In the genomic region with DNA sequence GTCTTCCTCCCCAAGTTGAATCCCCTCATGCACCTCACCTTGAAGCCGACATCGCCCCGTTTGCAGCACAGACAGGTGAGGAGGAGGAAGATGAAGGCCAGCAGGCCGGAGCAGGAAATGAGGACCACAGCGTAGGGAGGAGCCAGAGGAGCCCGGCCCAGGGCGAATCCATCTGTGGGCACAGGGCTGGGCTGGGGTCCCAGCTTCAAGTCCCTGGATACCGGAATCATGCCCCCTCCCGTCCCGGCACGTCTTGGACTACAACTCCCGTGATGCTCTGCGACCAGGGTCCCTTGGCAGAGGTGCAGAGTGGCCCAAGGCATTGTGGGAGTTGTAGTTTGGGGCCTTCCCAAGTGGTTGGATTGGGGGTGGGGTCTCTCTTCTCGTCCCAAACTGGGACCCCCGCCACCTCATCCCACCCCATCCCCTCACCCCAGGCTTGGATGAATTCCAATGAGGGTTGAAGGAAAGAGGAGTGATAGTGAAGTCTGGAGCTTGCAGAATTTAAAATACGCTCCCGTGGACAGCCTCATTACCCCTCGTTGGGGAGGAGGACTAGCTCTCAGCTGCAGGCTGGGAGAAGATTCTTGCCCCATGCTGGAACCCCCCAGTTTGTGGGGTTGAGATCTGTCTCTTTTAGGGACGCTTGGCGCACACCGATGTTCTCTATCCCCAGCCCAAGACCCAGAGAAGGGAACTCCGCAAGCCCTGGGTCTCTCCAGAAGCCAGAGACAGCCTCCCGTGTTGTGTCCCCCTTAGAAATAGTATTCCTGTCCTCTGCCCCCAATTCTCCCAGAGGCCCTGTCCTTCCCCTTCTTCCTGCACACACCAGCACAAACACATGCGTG, we compare ENCODE assay signal across 8 cellular contexts. TPM values are rescaled to one million over a fixed set of nuclear protein-coding genes. Genes with fewer than 3 reads are reported as not detected.
DNase-seq lines count a peak whose midpoint lies in the region; ATAC-seq and TF ChIP-seq lines count a peak whose summit lies in the region.

No MANE protein-coding gene starts in this region.

- TF ChIP-seq CTCF in mesothelial cell of epicardium (IDR thresholded peaks at IDR 0.05; ENCODE audit: unreplicated experiment): no peak

- peaks cover 2% of the 10 kb centered on the region for H3K36me3 ChIP-seq in endocrine pancreas (ENCODE audit: control insufficient read depth, insufficient read depth, low read length)

- H3K36me3 Mint-ChIP-seq in mesothelial cell of epicardium: peaks cover 4% of the 10 kb centered on the region

- peaks cover 3% of the 10 kb centered on the region for H3K27me3 Mint-ChIP-seq in mesothelial cell of epicardium (ENCODE audit: low read depth)

- peak; percentile 36 for DNase-seq in DMS153 treated with DMSO at 0.1 percent for 48 hours (lab: John Stamatoyannopoulos, UW; ENCODE audit: unreplicated experiment)
- DNase-seq in DMS153 (lab: John Stamatoyannopoulos, UW): no peak
- peak; percentile 38 for DNase-seq in NCI-H460 (ENCODE audit: extremely low read depth, low read depth)
- DNase-seq in activated CD8-positive, alpha-beta memory T cell treated with anti-CD3 and anti-CD28 coated beads, Interleukin-2, amount 50 U/mL, for 24 hours (ENCODE audit: extremely low read depth): peak; percentile 58
- peak in 1 of 2 experiments; percentile 76 for DNase-seq in mesothelial cell of epicardium (ENCODE audit: low spot score in 2 of 2, unreplicated experiment in 2 of 2)
- DNase-seq in stimulated activated CD8-positive, alpha-beta memory T cell treated with anti-CD3 and anti-CD28 coated beads, Interleukin-4, amount 100 ng/mL, for 1 hour (ENCODE audit: low read depth in 2 of 2, low spot score in 1 of 2): peak; percentile 46 to 53

- no peaks in the 10 kb centered on the region for H3K4me1 ChIP-seq in endocrine pancreas (ENCODE audit: control insufficient read depth, insufficient read depth, low read length)

- H3K27ac Mint-ChIP-seq in mesothelial cell of epicardium: peak overlapping the region; percentile 56

- H3K9me3 Mint-ChIP-seq in mesothelial cell of epicardium: no peaks in the 10 kb centered on the region

- H3K27me3 ChIP-seq in endocrine pancreas (ENCODE audit: control insufficient read depth, insufficient read depth, low read length): no peaks in the 10 kb centered on the region

- peak overlapping the region; percentile 32 for H3K4me3 ChIP-seq in endocrine pancreas (ENCODE audit: control insufficient read depth, insufficient read depth, low read length)

- H3K4me3 Mint-ChIP-seq in mesothelial cell of epicardium: peak overlapping the region; percentile 80

- no peak for ATAC-seq in GM18502 (IDR thresholded peaks at IDR 0.05; ENCODE audit: poor library complexity, unreplicated experiment)

- no peaks in the 10 kb centered on the region for H3K9me3 ChIP-seq in endocrine pancreas (ENCODE audit: control insufficient read depth, low read length)

- H3K9ac ChIP-seq in endocrine pancreas (ENCODE audit: control insufficient read depth, insufficient read depth, low read length): peak overlapping the region; percentile 40

- peaks cover 16% of the 10 kb centered on the region for H3K4me1 Mint-ChIP-seq in mesothelial cell of epicardium

RNA-seq across cellular contexts. Expression of a gene that starts 1.0 kb away (rescaled TPM):
- 0.05 TPM in 1 of 2 replicates, not detected in the other for total RNA-seq in NCI-H460 (2014; rRNA removed; shearing (Covaris generic))
- not detected in 2 replicates for polyA plus RNA-seq in NCI-H460 (2014; cell fraction: nucleus; rRNA removed)
- 19.4 to 21.3 TPM (median 20.4 TPM) in 3 replicates for total RNA-seq in mesothelial cell of epicardium

RNA-seq across cellular contexts. Expression of a gene that starts 41.3 kb away (rescaled TPM):
- 0.12 TPM in 1 of 2 replicates, not detected in the other for total RNA-seq in NCI-H460 (2014; rRNA removed; shearing (Covaris generic))
- not detected in 2 replicates for polyA plus RNA-seq in NCI-H460 (2014; cell fraction: nucleus; rRNA removed)
- 0.64 to 0.79 TPM (median 0.74 TPM) in 3 replicates for total RNA-seq in mesothelial cell of epicardium

RNA-seq across cellular contexts. Expression of a gene that starts 41.5 kb away (rescaled TPM):
- total RNA-seq in NCI-H460 (2014; rRNA removed; shearing (Covaris generic)): 22.2 and 26.3 TPM in 2 replicates
- polyA plus RNA-seq in NCI-H460 (2014; cell fraction: nucleus; rRNA removed): 62.1 and 70.4 TPM in 2 replicates
- total RNA-seq in mesothelial cell of epicardium: 184 to 196 TPM (median 190 TPM) in 3 replicates

RNA-seq across cellular contexts. Expression of a gene that starts 55.3 kb away (rescaled TPM):
- total RNA-seq in NCI-H460 (2014; rRNA removed; shearing (Covaris generic)): 1.8 and 2.0 TPM in 2 replicates
- polyA plus RNA-seq in NCI-H460 (2014; cell fraction: nucleus; rRNA removed): 2.3 and 2.9 TPM in 2 replicates
- 2.7 to 2.8 TPM (median 2.8 TPM) in 3 replicates for total RNA-seq in mesothelial cell of epicardium

Comparison
In these comparisons a context has a peak if more than half of its experiments do, and no peak if none do; other contexts are left out.
1. RNA of a gene that starts 1.0 kb away (total RNA-seq): 19.4 to 21.3 TPM in mesothelial cell of epicardium; 0.05 TPM in NCI-H460; every median in the first group is over 10 times any median in the second.